8 cellular contexts compared by ENCODE assay signal in genomic region chr17:14303343-14304221, GRCh38. TPM values are rescaled to one million over a fixed set of nuclear protein-coding genes. Genes with fewer than 3 reads are reported as not detected.
A peak's percentile ranks its signal among the peaks of the same experiment; 100 is the strongest.
DNase-seq lines count a peak whose midpoint lies in the region; ATAC-seq, FAIRE-seq and TF ChIP-seq lines count a peak whose summit lies in the region.

No MANE protein-coding gene starts in this region.

- no peaks in the 10 kb centered on the region for H3K36me3 Mint-ChIP-seq in WTC11

- H3K27me3 Mint-ChIP-seq in WTC11 (ENCODE audit: low read depth), result peaks cover 66% of the 10 kb centered on the region

- no peak overlapping the region for H3K27ac ChIP-seq in H1 (ENCODE audit: low read depth, low read length)
- peak overlapping the region; percentile 84 for H3K27ac ChIP-seq in osteoblast (ENCODE audit: low read depth, low read length)
- no peak overlapping the region for H3K27ac ChIP-seq in RWPE1

- peak overlapping the region in 3 of 4 experiments; percentile 31 to 54 (median 38); a peak in 3 of 7 replicates for H3K9ac ChIP-seq in H1 (replicated peaks in 1 of 4; ENCODE audit: extremely low read depth in 1 of 4, low read depth in 3 of 4, low read length in 3 of 4)

- H3K79me1 ChIP-seq in H1 (ENCODE audit: low read depth, low read length), result no peaks in the 10 kb centered on the region

- no peak overlapping the region for H3K56ac ChIP-seq in H1 (replicated peaks; ENCODE audit: insufficient read length, low read depth, low read length)

- H2BK12ac ChIP-seq in H1 (ENCODE audit: low read depth, low read length), result no peak overlapping the region

- H4K5ac ChIP-seq in H1 (ENCODE audit: insufficient read length, low read depth, low read length), result no peak overlapping the region

- H3K4me3 ChIP-seq in H1 (ENCODE audit: extremely low read depth in 1 of 4, insufficient read depth in 2 of 4, low read depth in 3 of 4, low read length in 4 of 4), result peak overlapping the region; percentile 48 to 87 (median 75)
- H3K4me3 ChIP-seq in osteoblast (ENCODE audit: insufficient read depth, low read length), result peak overlapping the region; percentile 96

- peak overlapping the region; percentile 65 for H3K4me3 Mint-ChIP-seq in WTC11

- no peak overlapping the region for H2BK20ac ChIP-seq in H1 (ENCODE audit: low read length)

- H4K8ac ChIP-seq in H1 (ENCODE audit: extremely low read depth, insufficient read depth, low read length), result no peak overlapping the region

- peak overlapping the region; percentile 7; the same call in 1 of the 2 replicates for H3K18ac ChIP-seq in H1 (ENCODE audit: extremely low read depth, low read length)

- H3K4me1 Mint-ChIP-seq in WTC11, result peaks cover 69% of the 10 kb centered on the region

- H2BK15ac ChIP-seq in H1 (ENCODE audit: low read length), result no peak overlapping the region

- peak; percentile 58 for FAIRE-seq in H1 (lab: Jason Lieb, UNC)

- H3K36me3 ChIP-seq in H1 (ENCODE audit: control insufficient read depth in 2 of 4, insufficient read depth in 4 of 4, low read length in 3 of 4) (no peaks in the 10 kb centered on the region; a peak in 1 of 8 replicates), osteoblast (ENCODE audit: insufficient read depth, low read length) (no peaks in the 10 kb centered on the region)

- no peak for TF ChIP-seq CTCF in WTC11 (IDR thresholded peaks at IDR 0.05)
- TF ChIP-seq CTCF in H1 (IDR thresholded peaks at IDR 0.05; ENCODE audit: control extremely low read depth in 1 of 3, insufficient read depth in 1 of 3, low read depth in 1 of 3, low read length in 3 of 3), result no peak
- TF ChIP-seq CTCF in osteoblast (IDR thresholded peaks at IDR 0.05; ENCODE audit: extremely low read depth, low read depth, low read length), result no peak
- TF ChIP-seq CTCF in RWPE1 (conservative IDR thresholded peaks at IDR 0.05; ENCODE audit: low read depth), result no peak

- no peak overlapping the region for H2BK5ac ChIP-seq in H1 (ENCODE audit: low read depth, low read length)

- no peak for TF ChIP-seq POLR2A in H1 (IDR thresholded peaks at IDR 0.05; ENCODE audit: control extremely low read depth in 1 of 2, low read depth in 2 of 2, low read length in 2 of 2)

- H2AFZ ChIP-seq in H1 (ENCODE audit: low read length), result no peak overlapping the region
- peak overlapping the region; percentile 93 for H2AFZ ChIP-seq in osteoblast (ENCODE audit: low read length)

- H2AK5ac ChIP-seq in H1 (ENCODE audit: low read depth, low read length), result 0 out of 2 replicates have a peak overlapping the region, but pooled peaks have one; percentile 47

- peak in 1 of 2 experiments; percentile 9; a peak in 1 of 4 replicates for TF ChIP-seq RAD21 in H1 (IDR thresholded peaks at IDR 0.05 in 1 of 2, conservative IDR thresholded peaks at IDR 0.05 in 1 of 2; ENCODE audit: low read depth in 2 of 2, low read length in 2 of 2)

- H3K23me2 ChIP-seq in H1 (ENCODE audit: low read depth, low read length), result peaks cover 28% of the 10 kb centered on the region

- CTCF ChIA-PET in WTC11 (lab: Charles Lee), result interaction anchor here (0.7 to 3.3 kb wide), 3 partner anchors 8 to 623 kb away, joined by 3 to 24 read pairs (median 5); no protein-coding TSS in a partner anchor
- CTCF ChIA-PET in H1 (lab: Charles Lee; ENCODE audit: partially characterized antibody), result interaction anchor here (0.8 to 1.9 kb wide), 8 partner anchors 10 to 873 kb away, joined by 3 to 8 read pairs (median 3); no protein-coding TSS in a partner anchor
- CTCF ChIA-PET in RWPE1 (lab: Yijun Ruan, JAX), result interaction anchor here (0.6 to 1.3 kb wide), 3 partner anchors 590 to 710 kb away, joined by 3 to 5 read pairs (median 3); no protein-coding TSS in a partner anchor

- H3K27me3 ChIP-seq in H1 (replicated peaks in 1 of 4; ENCODE audit: control insufficient read depth in 3 of 4, extremely low read depth in 1 of 4, insufficient read depth in 3 of 4, low read length in 3 of 4), result peaks cover 11 to 55% (median 46%) of the 10 kb centered on the region in 4 experiments
- no peaks in the 10 kb centered on the region for H3K27me3 ChIP-seq in osteoblast (ENCODE audit: insufficient read depth, low read length)

- peak overlapping the region; percentile 85 for H3K4me2 ChIP-seq in H1 (ENCODE audit: insufficient read depth in 1 of 2, low read depth in 2 of 2, low read length in 2 of 2)
- peak overlapping the region; percentile 87 for H3K4me2 ChIP-seq in osteoblast (ENCODE audit: insufficient read depth, low read length)

- H3K23ac ChIP-seq in H1 (ENCODE audit: insufficient read length), result no peak overlapping the region

- no peak overlapping the region for H2BK120ac ChIP-seq in H1 (replicated peaks; ENCODE audit: low read depth, low read length)

- H4K20me1 ChIP-seq in H1 (replicated peaks in 1 of 2; ENCODE audit: control insufficient read depth in 1 of 2, insufficient read depth in 2 of 2, low read length in 2 of 2) (peaks cover 9 to 14% of the 10 kb centered on the region in 2 experiments), osteoblast (ENCODE audit: insufficient read depth, low read length) (peaks cover 7% of the 10 kb centered on the region)

- no peak overlapping the region for H4K91ac ChIP-seq in H1 (replicated peaks; ENCODE audit: insufficient read length, low read length)

- no peak overlapping the region for H3K27ac Mint-ChIP-seq in WTC11

- H3K79me2 ChIP-seq in H1 (ENCODE audit: control insufficient read depth in 1 of 2, insufficient read depth in 2 of 2, low read length in 2 of 2) (peaks cover 0 to 69% of the 10 kb centered on the region in 2 experiments; a peak in 2 of 4 replicates), osteoblast (ENCODE audit: insufficient read depth, low read length) (peaks cover 61% of the 10 kb centered on the region)

- no peak overlapping the region for H3K4ac ChIP-seq in H1 (replicated peaks; ENCODE audit: insufficient read length, low read depth, low read length)

- TF ChIP-seq EP300 in H1 (IDR thresholded peaks at IDR 0.05; ENCODE audit: borderline replicate concordance in 1 of 2, low read depth in 2 of 2, low read length in 2 of 2), result no peak

- POLR2A ChIA-PET in WTC11 (lab: Charles Lee), result no interaction called here
- POLR2A ChIA-PET in H1 (lab: Charles Lee; ENCODE audit: partially characterized antibody), result interaction anchor here (1.5 kb wide), 2 partner anchors 19 to 21 kb away, joined by 3 to 5 read pairs; no protein-coding TSS in a partner anchor
- POLR2A ChIA-PET in RWPE1 (lab: Yijun Ruan, JAX; ENCODE audit: low non-redundant PET), result no interaction called here

- peak; percentile 67 for DNase-seq in ELF-1 (ENCODE audit: low read depth, low spot score)
- peak; percentile 37 for DNase-seq in WTC11 (ENCODE audit: low spot score)
- peak in 1 of 2 experiments; percentile 64 for DNase-seq in H1 (ENCODE audit: low read depth in 1 of 2, low spot score in 2 of 2)
- DNase-seq in osteoblast (ENCODE audit: insufficient read length, low spot score, missing footprints), result peak; percentile 87
- DNase-seq in HuH-7 (ENCODE audit: low spot score), result no peak
- DNase-seq in RWPE1 (ENCODE audit: low spot score), result no peak

- no peak for ATAC-seq in WTC11
- ATAC-seq in GM18517 (IDR thresholded peaks at IDR 0.05; ENCODE audit: unreplicated experiment), result no peak
- no peak for ATAC-seq in GM18861 (IDR thresholded peaks at IDR 0.05; ENCODE audit: unreplicated experiment)

- 2% methylated on average over 52 of the region's 56 CpGs; no CpG with 5 or more reads in 1 of the 2 experiments for WGBS in H1 (ENCODE audit: extremely low coverage in 1 of 2, insufficient coverage in 1 of 2, insufficient read length in 1 of 2, insufficient replicate concordance in 2 of 2, low coverage in 1 of 2, low lambda C conversion rate in 2 of 2, missing lambda C conversion rate in 1 of 2), 2 experiments

- peaks cover 0 to 45% (median 22%) of the 10 kb centered on the region in 4 experiments; a peak in 6 of 7 replicates for H3K4me1 ChIP-seq in H1 (replicated peaks in 1 of 4; ENCODE audit: control insufficient read depth in 3 of 4, insufficient read depth in 4 of 4, low read length in 3 of 4)
- H3K4me1 ChIP-seq in osteoblast (ENCODE audit: insufficient read depth, low read length), result peaks cover 46% of the 10 kb centered on the region

- no peak overlapping the region for H3K14ac ChIP-seq in H1 (ENCODE audit: insufficient read length)

- no peaks in the 10 kb centered on the region for H3K9me3 Mint-ChIP-seq in WTC11

- H3K9me3 ChIP-seq in H1 (ENCODE audit: insufficient read depth in 2 of 2, low read depth in 1 of 2, low read length in 1 of 2) (no peaks in the 10 kb centered on the region), osteoblast (ENCODE audit: low read depth, low read length) (no peaks in the 10 kb centered on the region)

TF ChIP-seq in WTC11, 78 proteins besides CTCF, POLR2A, EP300 and RAD21 (continues in another document):
- TF ChIP-seq ZNF671 (CRISPR knock-in tag; IDR thresholded peaks at IDR 0.05) (no peak), FOXP1 (CRISPR knock-in tag; IDR thresholded peaks at IDR 0.05; ENCODE audit: borderline replicate concordance) (no peak), USF1 (CRISPR knock-in tag; IDR thresholded peaks at IDR 0.05) (peak; percentile 63)

TF ChIP-seq in H1, 55 proteins besides CTCF, POLR2A, EP300 and RAD21 (continues in another document):
- TF ChIP-seq CBX8 (IDR thresholded peaks at IDR 0.05; ENCODE audit: borderline replicate concordance, low read depth, low read length), result no peak
- TF ChIP-seq SIX5 (IDR thresholded peaks at IDR 0.05; ENCODE audit: low read depth, low read length), result no peak
- TF ChIP-seq RNF2 (IDR thresholded peaks at IDR 0.05; ENCODE audit: borderline replicate concordance, low read depth, low read length, missing control alignments, poor library complexity, severe bottlenecking), result peak; percentile 18
- peak; percentile 88 for TF ChIP-seq MAX (IDR thresholded peaks at IDR 0.05)
- TF ChIP-seq E2F6 (IDR thresholded peaks at IDR 0.05), result peak; percentile 79

RNA-seq across cellular contexts. Expression of gene HS3ST3B1, which starts 2.7 kb away (rescaled TPM):
- 12.3 to 22.3 TPM (median 13.1 TPM) in 3 replicates for total RNA-seq in WTC11 (2021)
- total RNA-seq in H1 (2021; fragmentation: NEBNext Ultra II Directional; extraction: Animal tissue kit (Norgen Biotek cat#: 25700)), result 14.0 and 14.4 TPM in 2 replicates
- polyA plus RNA-seq in H1 (2011; rRNA removed), result 4.7 and 6.1 TPM in 2 replicates
- 5.6 TPM for polyA plus RNA-seq in H1 (2011; cell fraction: cytosol; rRNA removed)
- 7.2 TPM for polyA plus RNA-seq in H1 (2011; cell fraction: nucleus; rRNA removed)
- polyA plus RNA-seq in H1 (2012, experiment 1 of 2), result 6.1 to 7.0 TPM (median 6.9 TPM) in 4 replicates
- polyA plus RNA-seq in H1 (2012, experiment 2 of 2), result 2.1 TPM
- polyA plus RNA-seq in H1 (2013, experiment 1 of 2), result 6.1 TPM
- polyA plus RNA-seq in H1 (2013, experiment 2 of 2), result 6.8 TPM
- 11.3 and 12.4 TPM in 2 replicates for polyA minus RNA-seq in H1 (2011; rRNA and poly(A)+ RNA removed)
- 14.5 TPM for polyA minus RNA-seq in H1 (2011; cell fraction: cytosol; rRNA and poly(A)+ RNA removed)
- 23.0 TPM for polyA minus RNA-seq in H1 (2011; cell fraction: nucleus; rRNA and poly(A)+ RNA removed)
- 9.4 and 13.4 TPM in 2 replicates for total RNA-seq in osteoblast

Comparison
In these comparisons a context has a peak if more than half of its experiments do, and no peak if none do; other contexts are left out.
1. DNase-seq: peak in ELF-1 (single experiment), WTC11 (single experiment) and osteoblast (single experiment); none in HuH-7 (single experiment) and RWPE1 (single experiment).